ENCODE assay signal across 1 cellular context in the genomic region with DNA sequence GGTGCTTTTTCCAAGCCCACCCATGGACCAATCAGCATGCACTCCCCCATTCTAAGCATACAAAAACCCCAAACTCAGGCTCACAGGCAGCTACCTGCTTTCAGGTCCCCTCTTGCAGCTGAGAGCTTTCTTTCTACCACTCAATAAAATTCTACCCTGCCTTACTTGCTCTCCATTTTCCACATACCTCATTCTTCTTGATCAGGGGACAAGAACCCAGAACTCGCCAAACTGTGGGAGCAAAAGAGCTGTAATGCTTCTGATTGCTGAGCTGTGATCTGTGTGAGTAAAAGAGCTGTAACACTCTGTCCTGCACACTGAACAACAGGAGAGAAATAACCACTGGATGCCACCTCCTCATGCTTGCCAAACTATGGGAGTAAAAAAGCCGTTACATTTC.
TF ChIP-seq lines count a peak whose summit lies in the region.

No MANE protein-coding gene starts in this region.

TF ChIP-seq in GM23338, 12 proteins besides CTCF, POLR2A, EP300 and RAD21 (continued from another document):
- TF ChIP-seq ZNF114 (CRISPR knock-in tag; IDR thresholded peaks at IDR 0.05) (no peak), EZH2 (IDR thresholded peaks at IDR 0.05; ENCODE audit: low read depth, unreplicated experiment) (no peak), JUNB (IDR thresholded peaks at IDR 0.05; ENCODE audit: unreplicated experiment) (no peak), POLR2AphosphoS5 (IDR thresholded peaks at IDR 0.05; ENCODE audit: low read depth) (no peak), EZH2phosphoT487 (IDR thresholded peaks at IDR 0.05; ENCODE audit: unreplicated experiment) (no peak), CREB1 (CRISPR knock-in tag; IDR thresholded peaks at IDR 0.05; ENCODE audit: low read depth) (no peak), ZNF331 (CRISPR knock-in tag; IDR thresholded peaks at IDR 0.05; ENCODE audit: low read depth) (no peak)
- TF ChIP-seq, protein P1, sequence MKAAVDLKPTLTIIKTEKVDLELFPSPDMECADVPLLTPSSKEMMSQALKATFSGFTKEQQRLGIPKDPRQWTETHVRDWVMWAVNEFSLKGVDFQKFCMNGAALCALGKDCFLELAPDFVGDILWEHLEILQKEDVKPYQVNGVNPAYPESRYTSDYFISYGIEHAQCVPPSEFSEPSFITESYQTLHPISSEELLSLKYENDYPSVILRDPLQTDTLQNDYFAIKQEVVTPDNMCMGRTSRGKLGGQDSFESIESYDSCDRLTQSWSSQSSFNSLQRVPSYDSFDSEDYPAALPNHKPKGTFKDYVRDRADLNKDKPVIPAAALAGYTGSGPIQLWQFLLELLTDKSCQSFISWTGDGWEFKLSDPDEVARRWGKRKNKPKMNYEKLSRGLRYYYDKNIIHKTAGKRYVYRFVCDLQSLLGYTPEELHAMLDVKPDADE (IDR thresholded peaks at IDR 0.05), result no peak
- TF ChIP-seq, protein P2, sequence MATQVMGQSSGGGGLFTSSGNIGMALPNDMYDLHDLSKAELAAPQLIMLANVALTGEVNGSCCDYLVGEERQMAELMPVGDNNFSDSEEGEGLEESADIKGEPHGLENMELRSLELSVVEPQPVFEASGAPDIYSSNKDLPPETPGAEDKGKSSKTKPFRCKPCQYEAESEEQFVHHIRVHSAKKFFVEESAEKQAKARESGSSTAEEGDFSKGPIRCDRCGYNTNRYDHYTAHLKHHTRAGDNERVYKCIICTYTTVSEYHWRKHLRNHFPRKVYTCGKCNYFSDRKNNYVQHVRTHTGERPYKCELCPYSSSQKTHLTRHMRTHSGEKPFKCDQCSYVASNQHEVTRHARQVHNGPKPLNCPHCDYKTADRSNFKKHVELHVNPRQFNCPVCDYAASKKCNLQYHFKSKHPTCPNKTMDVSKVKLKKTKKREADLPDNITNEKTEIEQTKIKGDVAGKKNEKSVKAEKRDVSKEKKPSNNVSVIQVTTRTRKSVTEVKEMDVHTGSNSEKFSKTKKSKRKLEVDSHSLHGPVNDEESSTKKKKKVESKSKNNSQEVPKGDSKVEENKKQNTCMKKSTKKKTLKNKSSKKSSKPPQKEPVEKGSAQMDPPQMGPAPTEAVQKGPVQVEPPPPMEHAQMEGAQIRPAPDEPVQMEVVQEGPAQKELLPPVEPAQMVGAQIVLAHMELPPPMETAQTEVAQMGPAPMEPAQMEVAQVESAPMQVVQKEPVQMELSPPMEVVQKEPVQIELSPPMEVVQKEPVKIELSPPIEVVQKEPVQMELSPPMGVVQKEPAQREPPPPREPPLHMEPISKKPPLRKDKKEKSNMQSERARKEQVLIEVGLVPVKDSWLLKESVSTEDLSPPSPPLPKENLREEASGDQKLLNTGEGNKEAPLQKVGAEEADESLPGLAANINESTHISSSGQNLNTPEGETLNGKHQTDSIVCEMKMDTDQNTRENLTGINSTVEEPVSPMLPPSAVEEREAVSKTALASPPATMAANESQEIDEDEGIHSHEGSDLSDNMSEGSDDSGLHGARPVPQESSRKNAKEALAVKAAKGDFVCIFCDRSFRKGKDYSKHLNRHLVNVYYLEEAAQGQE (IDR thresholded peaks at IDR 0.05; ENCODE audit: unreplicated experiment), result no peak
